ENCODE assay signal across 1 cellular context in genomic region chr4:8269535-8270417, GRCh38.
TF ChIP-seq lines count a peak whose summit lies in the region.

Gene HTRA3, plus strand, starts transcription at chr4:8269754. Its CDS starts 215 bp downstream, at chr4:8269969.

TF ChIP-seq in WTC11, 78 proteins besides CTCF, POLR2A, EP300 and RAD21 (continued from another document and continues in another):
- TF ChIP-seq AFF4 (CRISPR knock-in tag; IDR thresholded peaks at IDR 0.05; ENCODE audit: borderline replicate concordance) (no peak), NFE2L1 (CRISPR knock-in tag; IDR thresholded peaks at IDR 0.05) (no peak), JAZF1 (CRISPR knock-in tag; IDR thresholded peaks at IDR 0.05) (no peak), ZNF512 (CRISPR knock-in tag; IDR thresholded peaks at IDR 0.05; ENCODE audit: borderline replicate concordance) (no peak), PRDM15 (CRISPR knock-in tag; IDR thresholded peaks at IDR 0.05) (no peak), E2F4 (CRISPR knock-in tag; IDR thresholded peaks at IDR 0.05; ENCODE audit: borderline replicate concordance, low read depth) (0 out of 2 replicates have a peak, but pooled peaks have one; percentile 21), GTF2I (CRISPR knock-in tag; conservative IDR thresholded peaks at IDR 0.05) (no peak), ERG (CRISPR knock-in tag; IDR thresholded peaks at IDR 0.05) (no peak), FOXK1 (CRISPR knock-in tag; IDR thresholded peaks at IDR 0.05) (no peak), ZNF219 (CRISPR knock-in tag; IDR thresholded peaks at IDR 0.05; ENCODE audit: borderline replicate concordance) (no peak), FOXJ3 (CRISPR knock-in tag; IDR thresholded peaks at IDR 0.05; ENCODE audit: borderline replicate concordance) (no peak), E2F5 (CRISPR knock-in tag; IDR thresholded peaks at IDR 0.05) (no peak), TP53 (CRISPR knock-in tag; IDR thresholded peaks at IDR 0.05) (no peak), MAX (CRISPR knock-in tag; IDR thresholded peaks at IDR 0.05) (0 out of 2 replicates have a peak, but pooled peaks have one; percentile 7), ARID4B (CRISPR knock-in tag; IDR thresholded peaks at IDR 0.05; ENCODE audit: borderline replicate concordance) (no peak), TEAD4 (CRISPR knock-in tag; IDR thresholded peaks at IDR 0.05) (no peak), ATF3 (CRISPR knock-in tag; conservative IDR thresholded peaks at IDR 0.05) (no peak), CREM (CRISPR knock-in tag; IDR thresholded peaks at IDR 0.05) (no peak), NR1H2 (CRISPR knock-in tag; IDR thresholded peaks at IDR 0.05) (no peak), ELF4 (CRISPR knock-in tag; IDR thresholded peaks at IDR 0.05; ENCODE audit: low read depth) (no peak), HMGXB4 (CRISPR knock-in tag; IDR thresholded peaks at IDR 0.05) (peak; percentile 5; the same call in 1 of the 2 replicates), ZNF671 (CRISPR knock-in tag; IDR thresholded peaks at IDR 0.05) (no peak), ZNF425 (CRISPR knock-in tag; conservative IDR thresholded peaks at IDR 0.05) (no peak), IRF2 (CRISPR knock-in tag; IDR thresholded peaks at IDR 0.05; ENCODE audit: borderline replicate concordance, low read depth) (no peak), STAT6 (CRISPR knock-in tag; conservative IDR thresholded peaks at IDR 0.05; ENCODE audit: low read depth) (no peak), OVOL2 (CRISPR knock-in tag; IDR thresholded peaks at IDR 0.05; ENCODE audit: borderline replicate concordance) (no peak)
